ENCODE assay signal across 24 cellular contexts in the genomic region with DNA sequence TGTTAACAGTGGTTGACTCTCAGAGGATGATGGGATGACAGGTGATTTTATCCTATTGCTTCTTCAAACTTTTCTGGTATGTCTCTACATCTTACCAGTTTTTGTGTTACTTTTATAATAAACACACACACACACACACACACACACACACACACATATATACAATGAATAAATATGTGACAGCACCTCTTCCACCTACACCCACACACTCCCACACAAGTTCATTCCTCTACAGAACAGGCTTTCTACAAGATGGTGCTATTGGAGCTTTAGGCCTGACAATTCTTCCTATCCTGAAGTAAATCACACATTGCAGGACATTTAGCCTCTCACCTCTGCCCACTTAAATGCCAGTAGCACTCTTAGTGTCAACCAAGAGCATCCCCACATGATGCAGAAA.
"Had no signal": no experiment of that assay in that cellular context is flagged by ENCODE, and none has a peak within 500 bp of the region (broad histone marks: within the 10 kb centered on the region; RNA-seq: fewer than 3 reads in every experiment).

No MANE protein-coding gene starts in this region.

- H3K4me1 ChIP-seq: stomach, suprapubic skin, testis, thyroid gland, tibial artery, tibial nerve, transverse colon, upper lobe of left lung, upper lobe of right lung, uterus, vagina had no signal

- H3K36me3 ChIP-seq: stomach, suprapubic skin, thoracic aorta, thyroid gland, tibial artery, tibial nerve, transverse colon, upper lobe of left lung, upper lobe of right lung, uterus, vagina had no signal

- H3K9me3 ChIP-seq: testis, thyroid gland, upper lobe of right lung, uterus, vagina had no signal

- DNase-seq: stimulated activated CD4-positive, alpha-beta T cell treated with anti-CD3 and anti-CD28 coated beads, Interleukin-2, amount 100 ng/mL, for 48 hours; stimulated activated CD4-positive, alpha-beta T cell treated with anti-CD3 and anti-CD28 coated beads, Interleukin-4, amount 100 ng/mL, for 1 hour; stimulated activated CD4-positive, alpha-beta T cell treated with anti-CD3 and anti-CD28 coated beads, Interleukin-4, amount 100 ng/mL, for 24 hours; stimulated activated CD4-positive, alpha-beta T cell treated with anti-CD3 and anti-CD28 coated beads, Interleukin-4, amount 100 ng/mL, for 4 hours; stimulated activated CD8-positive, alpha-beta memory T cell treated with anti-CD3 and anti-CD28 coated beads, Interleukin-4, amount 100 ng/mL, for 48 hours; stimulated activated naive B cell treated with anti-CD40 and anti-IgM and Interleukin-4, amounts not matched to agents 10 μg/mL and 1 μg/mL and 100 μg/mL, for 72 hours; stimulated activated naive CD4-positive, alpha-beta T cell; stimulated activated naive CD4-positive, alpha-beta T cell treated with Interleukin-2 at 50 U/mL for 16 hours; stimulated activated naive CD8-positive, alpha-beta T cell treated with anti-CD3 and anti-CD28 coated beads, Interleukin-15, amount 100 ng/mL, for 72 hours; stimulated activated naive CD8-positive, alpha-beta T cell treated with anti-CD3 and anti-CD28 coated beads, Interleukin-15, Interleukin-2, amounts not matched to agents 100 U/mL and 50 U/mL, for 24 hours; stomach; substantia nigra; testis; thyroid gland; tibial artery; transverse colon; trophoblast cell; upper lobe of left lung; upper lobe of right lung; uterus had no signal

- H3K4me3 ChIP-seq: stomach, suprapubic skin, testis, thoracic aorta, thyroid gland, tibial artery, tibial nerve, transverse colon, upper lobe of left lung, upper lobe of right lung, uterus, vagina had no signal

- H3K27ac ChIP-seq: stomach, suprapubic skin, testis, thoracic aorta, thyroid gland, tibial artery, tibial nerve, transverse colon, upper lobe of left lung, upper lobe of right lung, uterus, vagina had no signal
